Comparison of ENCODE assay signal across 10 cellular contexts in genomic region chr7:68438016-68438415, GRCh38.
A peak's percentile ranks its signal among the peaks of the same experiment; 100 is the strongest.
DNase-seq lines count a peak whose midpoint lies in the region; TF ChIP-seq lines count a peak whose summit lies in the region.
"Had no signal": no experiment of that assay in that cellular context is flagged by ENCODE, and none has a peak within 500 bp of the region (broad histone marks: within the 10 kb centered on the region; RNA-seq: fewer than 3 reads in every experiment).

No MANE protein-coding gene starts in this region.

- H3K4me1 ChIP-seq in CD4-positive, alpha-beta memory T cell (ENCODE audit: insufficient read depth, low read length), result no peaks in the 10 kb centered on the region

- no peak overlapping the region for H3K4me3 ChIP-seq in CD4-positive, alpha-beta memory T cell (ENCODE audit: low read length in 2 of 2)
- H3K4me3 ChIP-seq: GM23248 had no signal

- intact Hi-C loops in CD4-positive, alpha-beta memory T cell (cut with micrococcal nuclease), result no loop called here
- intact Hi-C loops in CD14-positive monocyte (cut with micrococcal nuclease), result loop anchor here in 1 of 2 donors (10.0 kb wide), 1 partner anchor 63 kb away; no protein-coding TSS in a partner anchor

- H3K9me3 ChIP-seq in CD4-positive, alpha-beta memory T cell (ENCODE audit: control insufficient read depth in 1 of 2, low read length in 2 of 2), result no peaks in the 10 kb centered on the region

- no peaks in the 10 kb centered on the region for H3K36me3 ChIP-seq in CD4-positive, alpha-beta memory T cell (ENCODE audit: insufficient read depth, low read length)

- DNase-seq in NCI-H146 (lab: John Stamatoyannopoulos, UW), result peak; percentile 66
- peak; percentile 82 for DNase-seq in NCI-H2029 treated with DMSO at 0.1 percent for 48 hours (lab: John Stamatoyannopoulos, UW)
- peak; percentile 46 for DNase-seq in NCI-H748 treated with DMSO at 0.1 percent for 48 hours (lab: John Stamatoyannopoulos, UW)
- DNase-seq in mesothelial cell of epicardium (ENCODE audit: low spot score in 2 of 2, unreplicated experiment in 2 of 2), result no peak
- DNase-seq in CD4-positive, alpha-beta memory T cell, result no peak
- no peak for DNase-seq in caudate nucleus (lab: John Stamatoyannopoulos, UW)
- no peak for DNase-seq in CD14-positive monocyte (ENCODE audit: low spot score)
- DNase-seq: Calu3, DMS 273 treated with DMSO at 0.1 percent for 48 hours, GM23248 had no signal

- no peaks in the 10 kb centered on the region for H3K27me3 ChIP-seq in CD4-positive, alpha-beta memory T cell (ENCODE audit: insufficient read depth, low read length)

- CTCF ChIA-PET in CD4-positive, alpha-beta memory T cell (lab: Charles Lee; ENCODE audit: partially characterized antibody), result no interaction called here

- H3K27me3 Mint-ChIP-seq in mesothelial cell of epicardium (ENCODE audit: low read depth), result no peaks in the 10 kb centered on the region
- no peaks in the 10 kb centered on the region for H3K27me3 Mint-ChIP-seq in CD4-positive, alpha-beta memory T cell
- H3K27me3 Mint-ChIP-seq in CD14-positive monocyte (ENCODE audit: low read depth in 3 of 3), result no peaks in the 10 kb centered on the region

- no peak overlapping the region for H3K27ac ChIP-seq in CD4-positive, alpha-beta memory T cell (ENCODE audit: low read depth, low read length)
- no peak overlapping the region for H3K27ac ChIP-seq in caudate nucleus (ENCODE audit: low read depth, low read length)
- H3K27ac ChIP-seq: GM23248 had no signal

- TF ChIP-seq CTCF in mesothelial cell of epicardium (IDR thresholded peaks at IDR 0.05; ENCODE audit: unreplicated experiment) (no peak), CD14-positive monocyte (IDR thresholded peaks at IDR 0.05) (no peak)

- H3K4me1 Mint-ChIP-seq in mesothelial cell of epicardium (peaks cover 51% of the 10 kb centered on the region), CD14-positive monocyte (no peaks in the 10 kb centered on the region)
- no peaks in the 10 kb centered on the region for H3K4me1 Mint-ChIP-seq in CD4-positive, alpha-beta memory T cell

- POLR2A ChIA-PET in CD4-positive, alpha-beta memory T cell (lab: Charles Lee; ENCODE audit: partially characterized antibody), result no interaction called here

- H3K36me3 Mint-ChIP-seq in mesothelial cell of epicardium (no peaks in the 10 kb centered on the region), CD14-positive monocyte (no peaks in the 10 kb centered on the region)
- no peaks in the 10 kb centered on the region for H3K36me3 Mint-ChIP-seq in CD4-positive, alpha-beta memory T cell

- H3K4me3 Mint-ChIP-seq in mesothelial cell of epicardium, result no peak overlapping the region
- no peak overlapping the region for H3K4me3 Mint-ChIP-seq in CD4-positive, alpha-beta memory T cell
- no peak overlapping the region for H3K4me3 Mint-ChIP-seq in CD14-positive monocyte

- H3K9me3 Mint-ChIP-seq in mesothelial cell of epicardium (peaks cover 25% of the 10 kb centered on the region), CD14-positive monocyte (peaks cover 5 to 27% (median 22%) of the 10 kb centered on the region in 7 donors)
- H3K9me3 Mint-ChIP-seq in CD4-positive, alpha-beta memory T cell, result peaks cover 0 to 33% (median 23%) of the 10 kb centered on the region in 8 donors

- H3K27ac Mint-ChIP-seq in mesothelial cell of epicardium, result peak overlapping the region; percentile 27
- H3K27ac Mint-ChIP-seq in CD4-positive, alpha-beta memory T cell, result peak overlapping the region in 1 of 7 donors; percentile 33
- no peak overlapping the region for H3K27ac Mint-ChIP-seq in CD14-positive monocyte

Comparison
In these comparisons a context has a peak if more than half of its experiments do, and no peak if none do; other contexts are left out.
1. DNase-seq: peak in NCI-H146 (single experiment), NCI-H2029 treated with DMSO at 0.1 percent for 48 hours (single experiment) and NCI-H748 treated with DMSO at 0.1 percent for 48 hours (single experiment); none in mesothelial cell of epicardium (0 of 2), CD4-positive, alpha-beta memory T cell (0 of 5), caudate nucleus (0 of 61) and CD14-positive monocyte (single experiment).